In the genomic region with DNA sequence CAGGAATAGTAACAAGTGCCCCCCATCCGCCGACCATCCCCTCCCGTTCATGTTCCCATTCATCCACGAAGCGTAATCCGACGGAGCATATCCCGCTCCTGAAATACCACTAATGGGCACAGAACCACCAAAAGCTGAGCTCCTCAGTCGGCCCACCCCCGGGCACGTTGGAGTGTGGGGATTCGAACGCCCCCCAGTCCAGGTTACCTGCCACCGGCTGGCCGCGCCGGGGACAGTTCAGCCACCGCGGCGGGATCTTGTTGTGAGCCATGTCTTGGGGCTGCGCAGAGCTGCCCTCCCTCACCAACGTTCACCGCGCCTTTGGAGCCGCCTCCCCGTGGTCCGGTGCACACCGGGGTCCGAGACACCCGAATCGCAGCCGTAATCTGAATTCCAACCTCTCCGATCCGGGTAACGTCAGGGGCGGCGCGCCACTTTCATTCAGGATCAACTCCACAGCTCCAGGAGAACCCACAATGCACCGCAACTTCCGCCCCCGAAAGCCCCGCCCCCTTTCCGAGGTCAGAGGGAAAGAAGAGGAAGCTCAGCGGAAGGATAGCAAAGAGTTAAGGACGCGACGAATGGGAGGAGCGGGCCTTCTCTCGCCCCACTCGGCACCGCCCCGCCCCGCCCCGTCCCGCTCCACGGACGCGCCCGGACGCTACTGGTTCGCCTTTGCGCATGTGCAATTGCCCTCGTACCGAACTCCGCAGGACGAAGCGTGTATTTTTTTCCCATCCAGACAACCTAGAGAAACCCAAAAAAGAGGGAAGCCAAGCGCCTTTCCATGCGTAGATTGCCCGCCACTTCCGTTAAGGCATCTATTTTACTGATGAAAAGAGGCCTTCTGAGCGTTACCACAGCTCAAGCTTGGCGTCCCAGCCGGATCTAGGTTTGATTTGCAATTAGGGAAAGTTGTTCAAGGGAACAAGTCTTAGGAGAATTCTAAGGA, we compare ENCODE assay signal across 8 cellular contexts. TPM values are rescaled to one million over a fixed set of nuclear protein-coding genes. Genes with fewer than 3 reads are reported as not detected.
DNase-seq lines count a peak whose midpoint lies in the region; ATAC-seq, FAIRE-seq and TF ChIP-seq lines count a peak whose summit lies in the region.

A gene (minus strand): TSS at position 480 of the 952 bp plus-strand sequence. CDS start 209 bp downstream, at position 271.

- H3K4me2 ChIP-seq in OCI-LY3 (ENCODE audit: low read length) (peak within 1 kb of the TSS; percentile 77), endothelial cell of umbilical vein (ENCODE audit: insufficient read depth, low read length) (peak within 1 kb of the TSS; percentile 100)

- H3K4me1 ChIP-seq in OCI-LY3 (ENCODE audit: low read length) (peaks cover 3% of the 10 kb centered on the region; the same call in 1 of the 2 replicates), endothelial cell of umbilical vein (ENCODE audit: control insufficient read depth, extremely low read depth, insufficient read depth, low read length) (peaks cover 12% of the 10 kb centered on the region)

- TSS peak; percentile 82 for BruUV-seq in endothelial cell of umbilical vein (replicated peaks; lab: Mats Ljungman, UMichigan)

- ATAC-seq in GM21515 (IDR thresholded peaks at IDR 0.05; ENCODE audit: unreplicated experiment), result peak; percentile 98

- H3K36me3 ChIP-seq in OCI-LY3 (replicated peaks; ENCODE audit: low read depth, low read length) (no peaks in the 10 kb centered on the region), endothelial cell of umbilical vein (ENCODE audit: control insufficient read depth in 2 of 2, extremely low read depth in 1 of 2, insufficient read depth in 2 of 2, low read length in 2 of 2) (no peaks in the 10 kb centered on the region)

- FAIRE-seq in endothelial cell of umbilical vein (lab: Jason Lieb, UNC), result peak; percentile 91

- TF ChIP-seq CTCF in OCI-LY3 (IDR thresholded peaks at IDR 0.05; ENCODE audit: low read depth, low read length) (no peak), endothelial cell of umbilical vein (IDR thresholded peaks at IDR 0.05; ENCODE audit: extremely low read depth in 1 of 2, insufficient read depth in 1 of 2, low read depth in 1 of 2, low read length in 2 of 2) (no peak)

- H3K79me2 ChIP-seq in OCI-LY3 (ENCODE audit: low read length), result peaks cover 45% of the 10 kb centered on the region
- peaks cover 29% of the 10 kb centered on the region for H3K79me2 ChIP-seq in endothelial cell of umbilical vein (ENCODE audit: control insufficient read depth, insufficient read depth, low read length)

- H4K20me1 ChIP-seq in OCI-LY3 (ENCODE audit: insufficient read depth, low read length) (peaks cover 3% of the 10 kb centered on the region; the same call in 1 of the 2 replicates), endothelial cell of umbilical vein (replicated peaks; ENCODE audit: control insufficient read depth, extremely low read depth, insufficient read depth, low read length) (no peaks in the 10 kb centered on the region)

- peak within 1 kb of the TSS; percentile 79 for H3K4me3 ChIP-seq in OCI-LY3 (ENCODE audit: low read length)
- peak within 1 kb of the TSS; percentile 93 to 99 (median 96) for H3K4me3 ChIP-seq in endothelial cell of umbilical vein (replicated peaks in 1 of 3; ENCODE audit: insufficient read depth in 1 of 3, low read depth in 1 of 3, low read length in 3 of 3)

- no peaks in the 10 kb centered on the region for H3K9me1 ChIP-seq in endothelial cell of umbilical vein (replicated peaks; ENCODE audit: control insufficient read depth, extremely low read depth, insufficient read depth, low read length)

- dilution Hi-C loops in endothelial cell of umbilical vein (cut with MboI; ENCODE audit: extremely low pct_ligation_motif_present, low sequenced_read_pairs), result no loop called here

- H3K9ac ChIP-seq in OCI-LY3 (ENCODE audit: low read length) (peak within 1 kb of the TSS; percentile 94), endothelial cell of umbilical vein (replicated peaks; ENCODE audit: extremely low read depth, insufficient read depth, low read length) (peak within 1 kb of the TSS; percentile 90)

- H3K9me3 ChIP-seq in OCI-LY3 (ENCODE audit: insufficient read depth, low read length) (no peaks in the 10 kb centered on the region), endothelial cell of umbilical vein (replicated peaks; ENCODE audit: control insufficient read depth, insufficient read depth, low read length) (no peaks in the 10 kb centered on the region)

- CTCF ChIA-PET in endothelial cell of umbilical vein (lab: Charles Lee), result interaction anchor here (0.9 to 1.9 kb wide), 5 partner anchors 10 to 335 kb away, joined by 3 to 12 read pairs (median 5); a partner anchor contains a TSS

- H2AFZ ChIP-seq in OCI-LY3 (ENCODE audit: low read depth, low read length) (peak within 1 kb of the TSS; percentile 76), endothelial cell of umbilical vein (ENCODE audit: low read depth, low read length) (peak within 1 kb of the TSS; percentile 100)

- DNase-seq in D341Med (ENCODE audit: low spot score), result peak; percentile 98
- peak; percentile 91 for DNase-seq in HuH-7 (ENCODE audit: low spot score)
- peak; percentile 98 for DNase-seq in activated CD8-positive, alpha-beta memory T cell treated with anti-CD3 and anti-CD28 coated beads, Interleukin-2, amount 50 U/mL, for 48 hours
- DNase-seq in endothelial cell of umbilical vein (ENCODE audit: low read depth, low spot score), result peak; percentile 98
- peak; percentile 97 for DNase-seq in midbrain (lab: John Stamatoyannopoulos, UW)
- peak; percentile 95 to 98 for DNase-seq in stimulated activated CD8-positive, alpha-beta memory T cell treated with anti-CD3 and anti-CD28 coated beads, Interleukin-2, amount 100 ng/mL, for 1 hour (ENCODE audit: low read depth in 2 of 2)

- POLR2A ChIA-PET in endothelial cell of umbilical vein (lab: Charles Lee), result interaction anchor here (0.5 to 1.1 kb wide), 4 partner anchors 117 to 804 kb away, joined by 3 read pairs; a partner anchor contains a TSS

- intact Hi-C loops in endothelial cell of umbilical vein (cut with micrococcal nuclease), result loop anchor here (1.0 to 10.0 kb wide), 5 partner anchors 20 to 1621 kb away; a partner anchor contains a TSS

- H3K27me3 ChIP-seq in OCI-LY3 (ENCODE audit: low read depth, low read length) (no peaks in the 10 kb centered on the region), endothelial cell of umbilical vein (ENCODE audit: control insufficient read depth in 2 of 2, insufficient read depth in 2 of 2, low read length in 2 of 2) (no peaks in the 10 kb centered on the region)

- peak within 1 kb of the TSS; percentile 33 for H3K27ac ChIP-seq in OCI-LY3 (ENCODE audit: low read length)
- H3K27ac ChIP-seq in endothelial cell of umbilical vein (ENCODE audit: insufficient read depth, low read depth, low read length), result peak within 1 kb of the TSS; percentile 71

- peak; percentile 50 for TF ChIP-seq POLR2A in endothelial cell of umbilical vein (IDR thresholded peaks at IDR 0.05; ENCODE audit: low read depth, low read length)

TF ChIP-seq in endothelial cell of umbilical vein, 7 proteins besides CTCF, POLR2A, EP300 and RAD21:
- peak; percentile 17 for TF ChIP-seq POLR2AphosphoS5 (IDR thresholded peaks at IDR 0.05; ENCODE audit: insufficient read depth, low read depth, low read length)
- no peak for TF ChIP-seq FOS (IDR thresholded peaks at IDR 0.05; ENCODE audit: borderline replicate concordance, insufficient read depth, low read length)
- TF ChIP-seq GATA2 (IDR thresholded peaks at IDR 0.05; ENCODE audit: insufficient read depth, insufficient read length, low read depth, low read length), result no peak
- no peak for TF ChIP-seq EZH2 (IDR thresholded peaks at IDR 0.05; ENCODE audit: borderline replicate concordance, low read depth, low read length, severe bottlenecking)

RNA-seq across cellular contexts. Expression of the gene that starts here (rescaled TPM):
- 13.1 and 13.5 TPM in 2 replicates for total RNA-seq in endothelial cell of umbilical vein
- 1.5 and 2.1 TPM in 2 replicates for polyA plus RNA-seq in endothelial cell of umbilical vein
- polyA plus RNA-seq in endothelial cell of umbilical vein (2011; cell fraction: cytosol; rRNA removed), result 3.1 and 3.2 TPM in 2 replicates
- 5.2 and 6.4 TPM in 2 replicates for polyA plus RNA-seq in endothelial cell of umbilical vein (2011; cell fraction: nucleus; rRNA removed)
- 7.4 and 9.9 TPM in 2 replicates for polyA plus RNA-seq in endothelial cell of umbilical vein (2012)
- 4.8 and 6.0 TPM in 2 replicates for polyA minus RNA-seq in endothelial cell of umbilical vein
- 4.9 TPM for polyA minus RNA-seq in endothelial cell of umbilical vein (2011; cell fraction: cytosol; rRNA and poly(A)+ RNA removed)
- polyA minus RNA-seq in endothelial cell of umbilical vein (2011; cell fraction: nucleus; rRNA and poly(A)+ RNA removed), result 18.8 and 21.2 TPM in 2 replicates

Comparison
In these comparisons a context has a peak if more than half of its experiments do, and no peak if none do; other contexts are left out.
1. Peak in every context shown above with its lines: DNase-seq, ATAC-seq, H3K4me3 ChIP-seq and H3K27ac ChIP-seq.